In genomic region chr5:1131191-1131621, GRCh38 we compare ENCODE assay signal across 14 cellular contexts. TPM values are rescaled to one million over a fixed set of nuclear protein-coding genes. Genes with fewer than 3 reads are reported as not detected.
DNase-seq lines count a peak whose midpoint lies in the region; ATAC-seq and TF ChIP-seq lines count a peak whose summit lies in the region.
"Had no signal": no experiment of that assay in that cellular context is flagged by ENCODE, and none has a peak within 500 bp of the region (broad histone marks: within the 10 kb centered on the region; RNA-seq: fewer than 3 reads in every experiment).

No MANE protein-coding gene starts in this region.

- H3K4me3 Mint-ChIP-seq in T-helper 2 cell treated with Interferon-gamma antibody and Interleukin-4, amounts not matched to agents 5 μg/mL and 100 μg/mL, for 36 hours, result no peak overlapping the region
- H3K4me3 Mint-ChIP-seq: activated naive CD8-positive, alpha-beta T cell treated with anti-CD3 and anti-CD28 coated beads, Interleukin-2, amount 10 ng/mL, durations not matched to agents 7 days and 5 days; activated T-cell treated with anti-CD3 and anti-CD28 coated beads, Interleukin-2, amount 50 U/mL, for 72 hours; GM23338; neural progenitor cell had no signal

- H3K9me3 Mint-ChIP-seq in T-helper 2 cell treated with Interferon-gamma antibody and Interleukin-4, amounts not matched to agents 5 μg/mL and 100 μg/mL, for 36 hours, result no peaks in the 10 kb centered on the region
- H3K9me3 Mint-ChIP-seq: activated naive CD8-positive, alpha-beta T cell treated with anti-CD3 and anti-CD28 coated beads, Interleukin-2, amount 10 ng/mL, durations not matched to agents 7 days and 5 days; activated T-cell treated with anti-CD3 and anti-CD28 coated beads, Interleukin-2, amount 50 U/mL, for 72 hours; GM23338; neural progenitor cell had no signal

- TF ChIP-seq CTCF in left lung (IDR thresholded peaks at IDR 0.05), result no peak
- TF ChIP-seq CTCF in stomach (IDR thresholded peaks at IDR 0.05), result no peak

- H3K27ac ChIP-seq in left lung (peak overlapping the region; percentile 23 to 57), stomach (peak overlapping the region; percentile 79 to 91 (median 87))
- H3K27ac ChIP-seq: dorsolateral prefrontal cortex, neural progenitor cell had no signal

- WGBS in stomach, 5 donors, result 61 to 66% (median 64%) methylated on average over 13 to 14 of the region's 14 CpGs

- H3K4me1 ChIP-seq in left lung, result peaks cover 0 to 12% of the 10 kb centered on the region in 2 donors
- peaks cover 34 to 70% (median 58%) of the 10 kb centered on the region in 4 donors for H3K4me1 ChIP-seq in stomach

- DNase-seq in RPMI8226 (peak; percentile 71), left lung (peak in 1 of 2 donors; percentile 73), stomach (peak; percentile 61), DMS 273 (lab: John Stamatoyannopoulos, UW; ENCODE audit: unreplicated experiment) (no peak), NOMO-1 treated with DMSO at 0.1 percent for 48 hours (lab: John Stamatoyannopoulos, UW; ENCODE audit: unreplicated experiment) (no peak)
- no peak for DNase-seq in T-helper 2 cell treated with Interferon-gamma antibody and Interleukin-4, amounts not matched to agents 5 μg/mL and 100 μg/mL, for 36 hours (ENCODE audit: low spot score)
- DNase-seq: activated naive CD8-positive, alpha-beta T cell treated with anti-CD3 and anti-CD28 coated beads, Interleukin-2, amount 10 ng/mL, durations not matched to agents 7 days and 5 days; activated T-cell treated with anti-CD3 and anti-CD28 coated beads, Interleukin-2, amount 50 U/mL, for 72 hours; dorsolateral prefrontal cortex; KBM-7; NCI-H1092 had no signal

- TF ChIP-seq POLR2A in stomach (IDR thresholded peaks at IDR 0.05), result no peak

- no peaks in the 10 kb centered on the region for H3K4me1 Mint-ChIP-seq in T-helper 2 cell treated with Interferon-gamma antibody and Interleukin-4, amounts not matched to agents 5 μg/mL and 100 μg/mL, for 36 hours (ENCODE audit: low read depth)
- H3K4me1 Mint-ChIP-seq: activated naive CD8-positive, alpha-beta T cell treated with anti-CD3 and anti-CD28 coated beads, Interleukin-2, amount 10 ng/mL, durations not matched to agents 7 days and 5 days had no signal

- no peak overlapping the region for H3K27ac Mint-ChIP-seq in T-helper 2 cell treated with Interferon-gamma antibody and Interleukin-4, amounts not matched to agents 5 μg/mL and 100 μg/mL, for 36 hours
- H3K27ac Mint-ChIP-seq: activated naive CD8-positive, alpha-beta T cell treated with anti-CD3 and anti-CD28 coated beads, Interleukin-2, amount 10 ng/mL, durations not matched to agents 7 days and 5 days; activated T-cell treated with anti-CD3 and anti-CD28 coated beads, Interleukin-2, amount 50 U/mL, for 72 hours; GM23338; neural progenitor cell had no signal

- no peaks in the 10 kb centered on the region for H3K36me3 Mint-ChIP-seq in T-helper 2 cell treated with Interferon-gamma antibody and Interleukin-4, amounts not matched to agents 5 μg/mL and 100 μg/mL, for 36 hours (ENCODE audit: low read depth)
- H3K36me3 Mint-ChIP-seq: activated naive CD8-positive, alpha-beta T cell treated with anti-CD3 and anti-CD28 coated beads, Interleukin-2, amount 10 ng/mL, durations not matched to agents 7 days and 5 days; neural progenitor cell had no signal

- intact Hi-C loops in left lung (cut with DNase I) (loop anchor here in 1 of 2 donors (10.0 kb wide), 1 partner anchor 136 kb away; no protein-coding TSS in a partner anchor), stomach (cut with DNase I; ENCODE audit: low total_unique reads) (no loop called here)

- no peak for TF ChIP-seq EP300 in Ishikawa (IDR thresholded peaks at IDR 0.05; ENCODE audit: borderline replicate concordance)
- no peak for TF ChIP-seq EP300 in stomach (IDR thresholded peaks at IDR 0.05)

- TF ChIP-seq RAD21 in Ishikawa (IDR thresholded peaks at IDR 0.05; ENCODE audit: low read depth), result no peak

- H3K4me3 ChIP-seq in left lung, result peak overlapping the region in 1 of 2 donors; percentile 2
- peak overlapping the region in 1 of 4 donors; percentile 3 for H3K4me3 ChIP-seq in stomach
- H3K4me3 ChIP-seq: dorsolateral prefrontal cortex, GM23338, neural progenitor cell had no signal

- H3K27me3 Mint-ChIP-seq in T-helper 2 cell treated with Interferon-gamma antibody and Interleukin-4, amounts not matched to agents 5 μg/mL and 100 μg/mL, for 36 hours (ENCODE audit: low read depth), result peaks cover 8% of the 10 kb centered on the region

- H3K9me3 ChIP-seq in left lung (no peaks in the 10 kb centered on the region), stomach (no peaks in the 10 kb centered on the region)

- H3K27me3 ChIP-seq in left lung, result no peaks in the 10 kb centered on the region
- H3K27me3 ChIP-seq in stomach, result peaks cover 0 to 8% (median 0%) of the 10 kb centered on the region in 3 donors
- H3K27me3 ChIP-seq: neural progenitor cell had no signal

- peak; percentile 23 for ATAC-seq in left lung
- ATAC-seq: activated T-cell treated with anti-CD3 and anti-CD28 coated beads, Interleukin-2, amount 50 U/mL, for 72 hours had no signal

- H3K36me3 ChIP-seq in left lung (no peaks in the 10 kb centered on the region), stomach (no peaks in the 10 kb centered on the region)
- H3K36me3 ChIP-seq: neural progenitor cell had no signal

TF ChIP-seq in Ishikawa, 13 proteins besides CTCF, POLR2A, EP300 and RAD21:
- TF ChIP-seq NFIC (IDR thresholded peaks at IDR 0.05) (0 out of 2 replicates have a peak, but pooled peaks have one; percentile 12), REST (IDR thresholded peaks at IDR 0.05; ENCODE audit: low read depth) (no peak)

RNA-seq across cellular contexts. Expression of gene SLC12A7, which starts 19.3 kb away (rescaled TPM):
- total RNA-seq in left lung (10 to 100 TPM; 39.4 to 45.0 TPM), stomach (100 to 1,000 TPM in 3 of 5 donors, 10 to 100 TPM in 2; 23.9 to 346 (median 126) TPM)
- 10 to 100 TPM in 2 of 3 donors, 1 to 10 TPM in 1; 4.7 to 12.4 (median 10.3) TPM for polyA plus RNA-seq in stomach

Comparison
In these comparisons a context has a peak if more than half of its experiments do, and no peak if none do; other contexts are left out.
1. DNase-seq: peak in RPMI8226 (single experiment) and stomach (single experiment); none in DMS 273 (single experiment), NOMO-1 treated with DMSO at 0.1 percent for 48 hours (single experiment) and T-helper 2 cell treated with Interferon-gamma antibody and Interleukin-4, amounts not matched to agents 5 μg/mL and 100 μg/mL, for 36 hours (single experiment).